8 cellular contexts compared by ENCODE assay signal in the genomic region with DNA sequence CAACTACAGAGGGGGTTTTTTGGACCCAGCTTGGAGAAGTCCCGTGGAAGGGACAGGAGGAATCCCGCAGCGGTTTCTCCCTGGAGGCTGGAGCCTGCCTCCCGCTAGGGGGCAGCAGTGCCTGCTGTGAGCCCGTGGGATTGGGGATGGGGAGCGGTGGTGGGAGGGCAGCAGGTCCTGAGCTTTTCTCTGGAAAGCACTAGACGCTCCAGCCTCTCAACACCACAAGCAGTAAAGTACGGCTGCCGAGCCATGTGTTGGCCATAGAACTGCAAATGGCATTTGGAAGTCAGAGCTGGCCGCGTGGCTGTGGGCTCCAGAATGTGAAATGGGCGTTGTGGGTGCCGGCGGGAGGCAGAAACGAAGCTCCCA. TPM values are rescaled to one million over a fixed set of nuclear protein-coding genes. Genes with fewer than 3 reads are reported as not detected.
A peak's percentile ranks its signal among the peaks of the same experiment; 100 is the strongest.
DNase-seq lines count a peak whose midpoint lies in the region; ATAC-seq, FAIRE-seq and TF ChIP-seq lines count a peak whose summit lies in the region.

No MANE protein-coding gene starts in this region.

- peak; percentile 60 for TF ChIP-seq CTCF in kidney (IDR thresholded peaks at IDR 0.05; ENCODE audit: borderline replicate concordance, extremely low read depth, insufficient read depth)
- TF ChIP-seq CTCF in thoracic aorta (IDR thresholded peaks at IDR 0.05): peak; percentile 68
- no peak for TF ChIP-seq CTCF in coronary artery (IDR thresholded peaks at IDR 0.05)

- no peak overlapping the region for H3K4me3 ChIP-seq in kidney (ENCODE audit: low read length in 2 of 2)
- H3K4me3 ChIP-seq in thoracic aorta: no peak overlapping the region
- H3K4me3 ChIP-seq in coronary artery: no peak overlapping the region

- no peak for FAIRE-seq in kidney (lab: Jason Lieb, UNC)

- no peak for ATAC-seq in thoracic aorta (ENCODE audit: insufficient number of reproducible peaks, low FRiP score, low read depth)
- ATAC-seq in HG02759 (IDR thresholded peaks at IDR 0.05; ENCODE audit: unreplicated experiment): no peak

- H3K36me3 ChIP-seq in kidney (ENCODE audit: control insufficient read depth in 1 of 2, insufficient read depth in 2 of 2, low read length in 2 of 2) (no peaks in the 10 kb centered on the region), thoracic aorta (peaks cover 2% of the 10 kb centered on the region)

- no peaks in the 10 kb centered on the region for H3K27me3 ChIP-seq in thoracic aorta (replicated peaks; ENCODE audit: insufficient read depth)

- H3K27ac ChIP-seq in kidney (ENCODE audit: low read depth in 2 of 2, low read length in 2 of 2): no peak overlapping the region
- no peak overlapping the region for H3K27ac ChIP-seq in thoracic aorta
- no peak overlapping the region for H3K27ac ChIP-seq in coronary artery

- intact Hi-C loops in kidney (cut with DNase I): no loop called here

- DNase-seq in NCI-H146 (lab: John Stamatoyannopoulos, UW) (peak; percentile 58), NCI-H146 treated with DMSO at 0.1 percent for 48 hours (lab: John Stamatoyannopoulos, UW; ENCODE audit: unreplicated experiment) (no peak), LHCN-M2 (ENCODE audit: low read depth) (peak; percentile 14), astrocyte of the hippocampus (ENCODE audit: low read depth, low spot score) (peak; percentile 80), kidney (peak; percentile 72), thoracic aorta (ENCODE audit: low spot score) (no peak), coronary artery (ENCODE audit: low spot score) (no peak)

- H3K4me1 ChIP-seq in kidney (ENCODE audit: control insufficient read depth in 1 of 2, insufficient read depth in 1 of 2, low read depth in 1 of 2, low read length in 2 of 2) (peaks cover 6 to 7% of the 10 kb centered on the region in 2 donors), thoracic aorta (ENCODE audit: control insufficient read depth in 1 of 2, low read depth in 2 of 2) (no peaks in the 10 kb centered on the region)

- H3K9me3 ChIP-seq in kidney (ENCODE audit: control insufficient read depth in 1 of 2, low read length in 2 of 2): no peaks in the 10 kb centered on the region
- H3K9me3 ChIP-seq in thoracic aorta: no peaks in the 10 kb centered on the region

- H3K9ac ChIP-seq in kidney (ENCODE audit: low read length in 2 of 2): no peak overlapping the region

RNA-seq across cellular contexts. Expression of gene GMPR, which starts 47.8 kb away (rescaled TPM):
- 4.9 and 6.0 TPM in 2 replicates for total RNA-seq in LHCN-M2 (2014; rRNA removed)
- polyA plus RNA-seq in LHCN-M2 (2012): 11.8 TPM
- 51.4 TPM for total RNA-seq in kidney
- polyA plus RNA-seq in kidney (ENCODE audit: insufficient read depth, low read depth, low replicate concordance): 54.5 TPM
- 10 to 100 TPM; 17.0 to 62.1 TPM for total RNA-seq in thoracic aorta

Comparison
In these comparisons a context has a peak if more than half of its experiments do, and no peak if none do; other contexts are left out.
1. DNase-seq: peak in NCI-H146 (single experiment), LHCN-M2 (single experiment), astrocyte of the hippocampus (single experiment) and kidney (single experiment); none in NCI-H146 treated with DMSO at 0.1 percent for 48 hours (single experiment), thoracic aorta (single experiment) and coronary artery (single experiment).